ENCODE assay signal across 18 cellular contexts in genomic region chr1:42328047-42328625, GRCh38. TPM values are rescaled to one million over a fixed set of nuclear protein-coding genes. Genes with fewer than 3 reads are reported as not detected.
"Had no signal": no experiment of that assay in that cellular context is flagged by ENCODE, and none has a peak within 500 bp of the region (broad histone marks: within the 10 kb centered on the region; RNA-seq: fewer than 3 reads in every experiment).

No MANE protein-coding gene starts in this region.

- H3K9me3 ChIP-seq: heart left ventricle, neutrophil, psoas muscle, sigmoid colon, upper lobe of left lung, vagina had no signal

- DNase-seq: effector memory CD8-positive, alpha-beta T cell; heart left ventricle; hypothalamus; islet precursor cell; mammary epithelial cell; naive thymus-derived CD4-positive, alpha-beta T cell; psoas muscle; retina; sigmoid colon; stimulated activated naive CD4-positive, alpha-beta T cell treated with Interleukin-2 at 50 U/mL for 16 hours; upper lobe of left lung had no signal

- H3K27ac ChIP-seq: heart left ventricle, neutrophil, psoas muscle, sigmoid colon, skin epidermis, upper lobe of left lung, vagina had no signal

- H3K27me3 ChIP-seq: heart left ventricle, neutrophil, sigmoid colon, upper lobe of left lung, vagina had no signal

- ATAC-seq: effector memory CD8-positive, alpha-beta T cell; heart left ventricle; left lobe of liver; naive thymus-derived CD4-positive, alpha-beta T cell; psoas muscle had no signal

- H3K4me3 ChIP-seq: heart left ventricle, psoas muscle, sigmoid colon, skin epidermis, upper lobe of left lung, vagina had no signal

- FAIRE-seq: frontal cortex had no signal

- H3K36me3 ChIP-seq: heart left ventricle, neutrophil, sigmoid colon, upper lobe of left lung, vagina had no signal

RNA-seq across cellular contexts. Expression of gene RIMKLA, which starts 52.5 kb away (rescaled TPM):
- total RNA-seq: glomerular endothelial cell, mammary epithelial cell, osteoblast had no signal
- polyA plus RNA-seq: naive thymus-derived CD4-positive, alpha-beta T cell had no signal
